ENCODE assay signal across 1 cellular context in the genomic region with DNA sequence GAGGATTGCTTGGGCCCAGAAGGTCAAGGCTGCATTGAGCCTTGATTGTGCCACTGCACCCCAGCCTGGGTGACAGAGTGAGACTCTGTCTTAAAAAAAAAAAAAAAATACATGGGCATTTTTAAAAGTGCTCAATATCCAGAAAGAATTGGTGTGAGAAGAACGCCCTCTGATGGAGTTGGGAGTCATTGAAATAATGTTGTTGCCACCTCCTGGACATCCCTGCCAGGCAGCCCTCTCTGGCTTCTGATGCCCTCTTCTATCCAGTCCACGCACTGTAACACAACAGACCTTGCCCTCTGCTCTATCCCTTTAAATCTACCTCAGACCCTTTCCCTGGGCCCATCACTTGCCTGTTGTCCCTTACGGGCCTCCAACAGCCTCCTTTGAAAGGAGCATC.
TF ChIP-seq lines count a peak whose summit lies in the region.

No MANE protein-coding gene starts in this region.

TF ChIP-seq in H1, 55 proteins besides CTCF, POLR2A, EP300 and RAD21 (continued from another document):
- TF ChIP-seq NANOG (IDR thresholded peaks at IDR 0.05; ENCODE audit: insufficient read depth, low read depth, low read length, poor library complexity, severe bottlenecking) (no peak), BCL11A (IDR thresholded peaks at IDR 0.05; ENCODE audit: low read depth in 2 of 2, low read length in 2 of 2) (no peak), POLR2AphosphoS5 (IDR thresholded peaks at IDR 0.05; ENCODE audit: low read depth, low read length) (no peak)
- TF ChIP-seq, protein P1, sequence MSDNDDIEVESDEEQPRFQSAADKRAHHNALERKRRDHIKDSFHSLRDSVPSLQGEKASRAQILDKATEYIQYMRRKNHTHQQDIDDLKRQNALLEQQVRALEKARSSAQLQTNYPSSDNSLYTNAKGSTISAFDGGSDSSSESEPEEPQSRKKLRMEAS (IDR thresholded peaks at IDR 0.05), result no peak
